14 cellular contexts compared by ENCODE assay signal in the genomic region with DNA sequence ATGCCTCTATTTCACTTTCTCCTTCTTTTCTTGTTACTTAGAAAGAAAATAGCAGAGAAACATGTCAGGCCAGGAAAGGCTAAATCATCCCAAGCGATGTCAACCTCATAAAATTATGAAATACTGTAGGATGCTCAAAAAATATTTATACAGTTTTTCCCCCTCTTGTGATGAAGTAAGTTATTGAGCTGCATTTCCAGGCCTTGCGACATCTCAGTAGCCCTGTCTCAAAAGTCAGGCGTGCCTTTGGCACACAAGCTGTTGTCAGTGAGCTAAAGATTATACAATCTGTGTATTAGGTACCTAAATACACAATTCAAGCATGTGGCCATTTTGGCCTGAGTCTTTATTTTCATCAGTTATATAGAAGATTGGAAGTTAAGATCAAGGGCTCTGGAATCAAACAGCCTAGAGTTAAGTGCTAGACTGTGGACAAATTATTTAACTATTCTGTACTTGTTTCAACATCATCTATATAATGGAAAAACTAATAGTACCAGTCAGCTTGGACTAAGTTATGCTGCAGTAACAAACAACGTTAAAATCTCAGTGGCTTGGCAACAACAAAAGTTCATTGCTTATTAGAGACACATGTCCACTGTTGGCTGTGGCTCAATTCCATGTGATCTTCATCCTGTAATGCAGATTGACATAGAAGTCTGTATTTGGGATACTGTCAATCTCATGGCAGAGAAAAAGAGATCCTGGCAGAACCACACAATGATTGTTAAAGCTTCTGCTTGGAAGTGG.
"Had no signal": no experiment of that assay in that cellular context is flagged by ENCODE, and none has a peak within 500 bp of the region (broad histone marks: within the 10 kb centered on the region; RNA-seq: fewer than 3 reads in every experiment).

No MANE protein-coding gene starts in this region.

- H3K9me3 ChIP-seq: ovary, sigmoid colon had no signal

- DNase-seq: activated CD4-positive, alpha-beta T cell treated with anti-CD3 and anti-CD28 coated beads, Interleukin-2, amount 10 ng/mL, durations not matched to agents 7 days and 5 days; activated naive CD8-positive, alpha-beta T cell treated with anti-CD3 and anti-CD28 coated beads for 36 hours; anterior cingulate cortex; brain microvascular endothelial cell; cerebellar nuclear complex; foreskin melanocyte; heart left ventricle; left colon; mammary epithelial cell; ovary; sigmoid colon; stimulated activated CD4-positive, alpha-beta T cell treated with anti-CD3 and anti-CD28 coated beads, Interleukin-12 subunit alpha, Interleukin-12 subunit beta, amount 100 ng/mL, for 4 hours; stimulated activated CD4-positive, alpha-beta T cell treated with anti-CD3 and anti-CD28 coated beads, Interleukin-2, amount 100 ng/mL, for 24 hours; stomach had no signal

- ATAC-seq: heart left ventricle, left colon had no signal

- H3K27me3 ChIP-seq: brain microvascular endothelial cell, heart left ventricle, ovary, sigmoid colon, stomach had no signal

- H3K27ac ChIP-seq: brain microvascular endothelial cell, heart left ventricle, ovary, sigmoid colon, stomach had no signal

- H3K36me3 ChIP-seq: brain microvascular endothelial cell, heart left ventricle, ovary, sigmoid colon, stomach had no signal

- H3K4me3 ChIP-seq: heart left ventricle, ovary, sigmoid colon, stomach had no signal
